ENCODE assay signal across 1 cellular context in the genomic region with DNA sequence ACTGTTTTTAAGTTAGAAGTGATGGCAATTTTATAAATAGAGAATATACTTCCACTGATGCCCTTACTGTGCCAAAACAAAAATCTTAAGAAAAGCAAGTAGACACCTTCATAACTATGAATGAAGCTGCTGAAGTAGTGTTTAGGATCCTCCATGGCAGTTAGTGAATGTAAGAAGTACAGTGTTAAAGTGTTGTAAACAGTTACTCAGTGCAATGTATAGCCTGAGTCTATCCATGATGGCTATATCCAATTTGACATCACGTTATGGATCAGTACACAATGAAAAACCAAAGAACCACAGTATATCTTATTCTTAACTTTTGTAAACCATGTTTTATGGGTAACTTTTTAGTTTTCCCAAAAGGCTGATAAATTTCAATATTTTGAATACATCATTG.
A peak's percentile ranks its signal among the peaks of the same experiment; 100 is the strongest.
TF ChIP-seq lines count a peak whose summit lies in the region.

No MANE protein-coding gene starts in this region.

TF ChIP-seq in H1, 55 proteins besides CTCF, POLR2A, EP300 and RAD21:
- no peak for TF ChIP-seq CBX8 (IDR thresholded peaks at IDR 0.05; ENCODE audit: borderline replicate concordance, low read depth, low read length)
- peak; percentile 52; the same call in 1 of the 2 replicates for TF ChIP-seq POLR2AphosphoS5 (IDR thresholded peaks at IDR 0.05; ENCODE audit: low read depth, low read length)
